ENCODE assay signal across 1 cellular context in genomic region chr13:101258509-101258908, GRCh38.
TF ChIP-seq lines count a peak whose summit lies in the region.

No MANE protein-coding gene starts in this region.

TF ChIP-seq in IMR-90, 13 proteins besides CTCF, POLR2A, EP300 and RAD21:
- TF ChIP-seq USF2 (IDR thresholded peaks at IDR 0.05; ENCODE audit: low read depth, low read length) (no peak), NFE2L2 (IDR thresholded peaks at IDR 0.05; ENCODE audit: low read depth, low read length) (no peak), ELK1 (IDR thresholded peaks at IDR 0.05; ENCODE audit: borderline replicate concordance, low read depth, low read length) (no peak), CHD1 (IDR thresholded peaks at IDR 0.05; ENCODE audit: low read depth, low read length) (no peak), RCOR1 (IDR thresholded peaks at IDR 0.05; ENCODE audit: insufficient replicate concordance, low read length) (no peak), RFX5 (IDR thresholded peaks at IDR 0.05; ENCODE audit: low read depth, low read length) (no peak), FOS (IDR thresholded peaks at IDR 0.05; ENCODE audit: low read depth, low read length) (no peak), CEBPB (IDR thresholded peaks at IDR 0.05; ENCODE audit: low read depth, low read length) (no peak), MAFK (IDR thresholded peaks at IDR 0.05; ENCODE audit: low read depth, low read length) (no peak), BHLHE40 (IDR thresholded peaks at IDR 0.05; ENCODE audit: low read depth, low read length) (no peak), SMC3 (IDR thresholded peaks at IDR 0.05; ENCODE audit: low read depth, low read length) (no peak), MXI1 (IDR thresholded peaks at IDR 0.05; ENCODE audit: borderline replicate concordance, low read depth, low read length) (no peak), MAZ (IDR thresholded peaks at IDR 0.05; ENCODE audit: borderline replicate concordance, low read depth, low read length) (no peak)
